In genomic region chr3:131158434-131158833, GRCh38 we compare ENCODE assay signal across 13 cellular contexts.
DNase-seq lines count a peak whose midpoint lies in the region; ATAC-seq and TF ChIP-seq lines count a peak whose summit lies in the region.
"Had no signal": no experiment of that assay in that cellular context is flagged by ENCODE, and none has a peak within 500 bp of the region (broad histone marks: within the 10 kb centered on the region; RNA-seq: fewer than 3 reads in every experiment).

No MANE protein-coding gene starts in this region.

- H3K27ac ChIP-seq in Karpas-422 (ENCODE audit: low read length): no peak overlapping the region
- no peak overlapping the region for H3K27ac ChIP-seq in sigmoid colon
- no peak overlapping the region for H3K27ac ChIP-seq in aorta (ENCODE audit: low read depth in 1 of 2, low read length in 2 of 2)
- H3K27ac ChIP-seq: A549 had no signal

- DNase-seq in Karpas-422 (no peak), nephron progenitor cell (no peak), sigmoid colon (peak; percentile 57), aorta (no peak), CD14-positive monocyte (ENCODE audit: low spot score) (no peak), T-helper 9 cell (no peak)
- no peak for DNase-seq in activated T-cell treated with anti-CD3 and anti-CD28 coated beads, Interleukin-2, amount 50 U/mL, for 72 hours
- DNase-seq: Calu3; CD4-positive, alpha-beta T cell; DMS79; IMR-90 had no signal

- H3K79me2 ChIP-seq in Karpas-422 (ENCODE audit: low read length): no peaks in the 10 kb centered on the region

- H3K4me3 ChIP-seq in Karpas-422 (ENCODE audit: low read length) (peak overlapping the region; percentile 36; the same call in 1 of the 2 replicates), sigmoid colon (no peak overlapping the region), aorta (ENCODE audit: low read length in 2 of 2) (no peak overlapping the region)
- H3K4me3 ChIP-seq: A549, GM12878 had no signal

- no peaks in the 10 kb centered on the region for H3K36me3 ChIP-seq in Karpas-422 (ENCODE audit: insufficient read depth, low read length)
- H3K36me3 ChIP-seq in sigmoid colon: no peaks in the 10 kb centered on the region
- peaks cover 0 to 3% of the 10 kb centered on the region in 2 donors for H3K36me3 ChIP-seq in aorta (ENCODE audit: control insufficient read depth in 1 of 2, insufficient read depth in 2 of 2, low read length in 1 of 2)

- intact Hi-C loops in sigmoid colon (cut with DNase I): no loop called here
- intact Hi-C loops in aorta (cut with DNase I): no loop called here
- intact Hi-C loops in CD14-positive monocyte (cut with micrococcal nuclease): no loop called here

- H3K4me2 ChIP-seq in Karpas-422 (ENCODE audit: low read depth, low read length, poor library complexity, severe bottlenecking): peak overlapping the region; percentile 70
- H3K4me2 ChIP-seq: A549 had no signal

- H3K9me3 Mint-ChIP-seq in nephron progenitor cell: no peaks in the 10 kb centered on the region
- H3K9me3 Mint-ChIP-seq in CD14-positive monocyte: no peaks in the 10 kb centered on the region
- no peaks in the 10 kb centered on the region for H3K9me3 Mint-ChIP-seq in activated T-cell treated with anti-CD3 and anti-CD28 coated beads, Interleukin-2, amount 50 U/mL, for 72 hours
- H3K9me3 Mint-ChIP-seq: CD4-positive, alpha-beta T cell had no signal

- H3K4me3 Mint-ChIP-seq in nephron progenitor cell (no peak overlapping the region), CD14-positive monocyte (no peak overlapping the region)
- no peak overlapping the region for H3K4me3 Mint-ChIP-seq in activated T-cell treated with anti-CD3 and anti-CD28 coated beads, Interleukin-2, amount 50 U/mL, for 72 hours
- H3K4me3 Mint-ChIP-seq: CD4-positive, alpha-beta T cell had no signal

- no peak overlapping the region for H2AFZ ChIP-seq in Karpas-422 (ENCODE audit: low read length)

- no peak for TF ChIP-seq EP300 in sigmoid colon (IDR thresholded peaks at IDR 0.05)

- H3K27me3 ChIP-seq in Karpas-422 (ENCODE audit: low read length) (no peaks in the 10 kb centered on the region), sigmoid colon (no peaks in the 10 kb centered on the region), aorta (ENCODE audit: control insufficient read depth in 1 of 2, insufficient read depth in 2 of 2, low read length in 1 of 2) (no peaks in the 10 kb centered on the region)

- TF ChIP-seq CTCF in nephron progenitor cell (IDR thresholded peaks at IDR 0.05) (no peak), sigmoid colon (IDR thresholded peaks at IDR 0.05) (no peak), CD14-positive monocyte (IDR thresholded peaks at IDR 0.05) (no peak)

- H3K9me2 ChIP-seq in Karpas-422 (replicated peaks; ENCODE audit: insufficient read depth, low read length): no peaks in the 10 kb centered on the region

- 93 to 95% methylated on average over 4 of the region's 4 CpGs for WGBS in sigmoid colon, 2 donors
- 95 to 97% methylated on average over 4 of the region's 4 CpGs for WGBS in aorta, 2 donors

- no peaks in the 10 kb centered on the region for H4K20me1 ChIP-seq in Karpas-422 (ENCODE audit: insufficient read depth, low read depth, low read length)

- H3K4me1 ChIP-seq in Karpas-422 (ENCODE audit: low read length): peaks cover 37% of the 10 kb centered on the region
- no peaks in the 10 kb centered on the region for H3K4me1 ChIP-seq in sigmoid colon
- no peaks in the 10 kb centered on the region for H3K4me1 ChIP-seq in aorta (ENCODE audit: control insufficient read depth in 1 of 2, insufficient read depth in 2 of 2, low read length in 2 of 2)
- H3K4me1 ChIP-seq: A549 had no signal

- TF ChIP-seq POLR2A in sigmoid colon (IDR thresholded peaks at IDR 0.05): no peak

- H3K36me3 Mint-ChIP-seq in nephron progenitor cell (ENCODE audit: low read depth) (no peaks in the 10 kb centered on the region), CD14-positive monocyte (no peaks in the 10 kb centered on the region)
- no peaks in the 10 kb centered on the region for H3K36me3 Mint-ChIP-seq in activated T-cell treated with anti-CD3 and anti-CD28 coated beads, Interleukin-2, amount 50 U/mL, for 72 hours (ENCODE audit: insufficient read depth in 2 of 2)

- peak; percentile 55 for ATAC-seq in aorta (ENCODE audit: low FRiP score)
- ATAC-seq in activated T-cell treated with anti-CD3 and anti-CD28 coated beads, Interleukin-2, amount 50 U/mL, for 72 hours (replicated peaks in 1 of 2): no peak
- ATAC-seq: A549, GM12878 had no signal

- H3K9me3 ChIP-seq in Karpas-422 (ENCODE audit: low read length) (no peaks in the 10 kb centered on the region), sigmoid colon (no peaks in the 10 kb centered on the region), aorta (ENCODE audit: control insufficient read depth, low read length) (no peaks in the 10 kb centered on the region)
- H3K9me3 ChIP-seq: A549 had no signal

- H3K9ac ChIP-seq in Karpas-422 (ENCODE audit: low read length): peak overlapping the region; percentile 7; the same call in 1 of the 2 replicates

- H3K4me1 Mint-ChIP-seq in nephron progenitor cell: no peaks in the 10 kb centered on the region
- no peaks in the 10 kb centered on the region for H3K4me1 Mint-ChIP-seq in CD14-positive monocyte
- no peaks in the 10 kb centered on the region for H3K4me1 Mint-ChIP-seq in activated T-cell treated with anti-CD3 and anti-CD28 coated beads, Interleukin-2, amount 50 U/mL, for 72 hours (ENCODE audit: low read depth)

- H3K27ac Mint-ChIP-seq in nephron progenitor cell: peak overlapping the region; percentile 23
- peak overlapping the region in 1 of 7 donors; percentile 42 for H3K27ac Mint-ChIP-seq in CD14-positive monocyte
- no peak overlapping the region for H3K27ac Mint-ChIP-seq in activated T-cell treated with anti-CD3 and anti-CD28 coated beads, Interleukin-2, amount 50 U/mL, for 72 hours
- H3K27ac Mint-ChIP-seq: CD4-positive, alpha-beta T cell had no signal

- no peaks in the 10 kb centered on the region for H3K27me3 Mint-ChIP-seq in nephron progenitor cell (ENCODE audit: low read depth, poor library complexity)
- H3K27me3 Mint-ChIP-seq in CD14-positive monocyte (ENCODE audit: low read depth in 3 of 3): peaks cover 0 to 4% (median 0%) of the 10 kb centered on the region in 3 donors
- no peaks in the 10 kb centered on the region for H3K27me3 Mint-ChIP-seq in activated T-cell treated with anti-CD3 and anti-CD28 coated beads, Interleukin-2, amount 50 U/mL, for 72 hours (ENCODE audit: low read depth)
- H3K27me3 Mint-ChIP-seq: CD4-positive, alpha-beta T cell had no signal
